In the genomic region with DNA sequence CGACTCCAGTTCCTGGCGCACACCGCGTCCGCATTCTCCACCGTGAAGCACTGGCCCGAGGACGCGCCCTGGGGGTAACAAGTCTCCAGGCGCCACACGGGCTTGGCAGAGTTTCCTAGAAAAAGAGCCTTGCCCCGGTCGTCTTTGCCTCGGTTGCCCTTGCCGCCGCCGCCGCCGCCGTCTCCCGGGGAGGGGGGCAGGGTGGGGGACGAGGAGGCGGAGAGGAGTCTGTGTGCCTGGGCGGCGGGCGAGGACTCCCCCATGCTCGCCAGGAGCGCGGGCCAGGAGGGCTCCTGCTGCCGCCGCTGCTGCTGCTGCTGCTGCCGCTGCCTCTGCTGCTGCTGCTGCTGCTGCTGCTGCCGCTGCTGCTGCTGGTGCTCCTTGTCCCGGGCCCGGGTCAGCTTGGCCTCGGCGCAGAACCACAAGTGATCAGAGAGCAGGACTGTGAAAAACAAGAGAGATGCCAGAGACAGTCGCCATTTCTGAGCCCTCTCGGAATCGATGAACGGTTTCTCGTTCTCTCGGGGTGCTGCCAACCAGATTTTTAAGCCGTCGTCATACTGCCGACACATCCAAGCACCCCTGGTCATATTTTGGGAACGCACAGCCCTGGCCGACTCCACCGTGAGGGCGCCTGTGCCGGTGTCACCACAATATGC, we compare ENCODE assay signal across 1 cellular context.
TF ChIP-seq lines count a peak whose summit lies in the region.

No MANE protein-coding gene starts in this region.

TF ChIP-seq in H1, 55 proteins besides CTCF, POLR2A, EP300 and RAD21 (continued from another document):
- TF ChIP-seq SP2 (IDR thresholded peaks at IDR 0.05; ENCODE audit: low read length) (no peak), YY1 (IDR thresholded peaks at IDR 0.05; ENCODE audit: low read depth, low read length) (no peak), TCF12 (IDR thresholded peaks at IDR 0.05; ENCODE audit: low read depth, low read length) (no peak), MAFK (IDR thresholded peaks at IDR 0.05; ENCODE audit: low read depth, low read length) (no peak), KDM1A (IDR thresholded peaks at IDR 0.05; ENCODE audit: borderline replicate concordance, low read length) (no peak), RFX5 (IDR thresholded peaks at IDR 0.05; ENCODE audit: borderline replicate concordance, low read depth, low read length) (no peak), RXRA (IDR thresholded peaks at IDR 0.05; ENCODE audit: insufficient read depth, low read depth, low read length) (no peak), SIN3A (conservative IDR thresholded peaks at IDR 0.05 in 1 of 2, IDR thresholded peaks at IDR 0.05 in 1 of 2; ENCODE audit: low read depth in 1 of 2, low read length in 2 of 2) (peak; percentile 29 to 30; a peak in 1 of 4 replicates), EZH2 (IDR thresholded peaks at IDR 0.05; ENCODE audit: low read depth, low read length, severe bottlenecking) (peak; percentile 47), ASH2L (IDR thresholded peaks at IDR 0.05; ENCODE audit: low read length) (peak; percentile 70), NANOG (IDR thresholded peaks at IDR 0.05; ENCODE audit: insufficient read depth, low read depth, low read length, poor library complexity, severe bottlenecking) (no peak), GABPA (IDR thresholded peaks at IDR 0.05; ENCODE audit: borderline replicate concordance, insufficient read depth, low read length) (no peak), CBX5 (IDR thresholded peaks at IDR 0.05; ENCODE audit: low read depth, low read length) (no peak), SIX5 (IDR thresholded peaks at IDR 0.05; ENCODE audit: low read depth, low read length) (no peak), BACH1 (IDR thresholded peaks at IDR 0.05; ENCODE audit: low read length) (no peak), SUZ12 (IDR thresholded peaks at IDR 0.05; ENCODE audit: low read length) (0 out of 2 replicates have a peak, but pooled peaks have one; percentile 40), FOSL1 (IDR thresholded peaks at IDR 0.05; ENCODE audit: insufficient read depth, low read depth, low read length) (no peak), CTBP2 (IDR thresholded peaks at IDR 0.05; ENCODE audit: borderline replicate concordance, insufficient read depth, insufficient read length, low read length) (no peak), JUN (IDR thresholded peaks at IDR 0.05; ENCODE audit: low read depth, low read length) (no peak)
- TF ChIP-seq, protein P1, sequence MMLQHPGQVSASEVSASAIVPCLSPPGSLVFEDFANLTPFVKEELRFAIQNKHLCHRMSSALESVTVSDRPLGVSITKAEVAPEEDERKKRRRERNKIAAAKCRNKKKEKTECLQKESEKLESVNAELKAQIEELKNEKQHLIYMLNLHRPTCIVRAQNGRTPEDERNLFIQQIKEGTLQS (IDR thresholded peaks at IDR 0.05; ENCODE audit: insufficient read depth, low read depth, low read length): no peak
- TF ChIP-seq, protein P2, sequence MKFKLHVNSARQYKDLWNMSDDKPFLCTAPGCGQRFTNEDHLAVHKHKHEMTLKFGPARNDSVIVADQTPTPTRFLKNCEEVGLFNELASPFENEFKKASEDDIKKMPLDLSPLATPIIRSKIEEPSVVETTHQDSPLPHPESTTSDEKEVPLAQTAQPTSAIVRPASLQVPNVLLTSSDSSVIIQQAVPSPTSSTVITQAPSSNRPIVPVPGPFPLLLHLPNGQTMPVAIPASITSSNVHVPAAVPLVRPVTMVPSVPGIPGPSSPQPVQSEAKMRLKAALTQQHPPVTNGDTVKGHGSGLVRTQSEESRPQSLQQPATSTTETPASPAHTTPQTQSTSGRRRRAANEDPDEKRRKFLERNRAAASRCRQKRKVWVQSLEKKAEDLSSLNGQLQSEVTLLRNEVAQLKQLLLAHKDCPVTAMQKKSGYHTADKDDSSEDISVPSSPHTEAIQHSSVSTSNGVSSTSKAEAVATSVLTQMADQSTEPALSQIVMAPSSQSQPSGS (IDR thresholded peaks at IDR 0.05; ENCODE audit: low read length): no peak
- TF ChIP-seq, protein P3, sequence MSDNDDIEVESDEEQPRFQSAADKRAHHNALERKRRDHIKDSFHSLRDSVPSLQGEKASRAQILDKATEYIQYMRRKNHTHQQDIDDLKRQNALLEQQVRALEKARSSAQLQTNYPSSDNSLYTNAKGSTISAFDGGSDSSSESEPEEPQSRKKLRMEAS (IDR thresholded peaks at IDR 0.05): no peak
